Comparison of ENCODE assay signal across 20 cellular contexts in the genomic region with DNA sequence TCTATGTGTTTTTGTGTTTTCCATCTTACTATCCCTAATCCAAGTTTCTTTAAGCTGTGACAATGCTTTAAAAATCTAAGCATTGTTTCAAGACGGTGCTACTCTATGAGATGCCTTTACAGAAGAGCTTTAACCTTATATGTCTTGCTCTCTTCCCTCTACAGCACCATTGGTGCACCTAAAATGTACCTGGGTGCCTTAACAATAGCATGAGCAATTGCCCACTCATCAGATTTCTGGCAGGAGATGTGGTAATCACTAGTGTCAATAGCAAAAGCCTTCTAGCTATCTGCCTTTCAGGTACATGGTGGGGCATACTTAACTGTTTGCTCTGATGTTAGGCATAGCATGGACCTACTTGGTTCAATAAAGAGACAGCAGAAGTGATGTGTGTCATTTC.
"Had no signal": no experiment of that assay in that cellular context is flagged by ENCODE, and none has a peak within 500 bp of the region (broad histone marks: within the 10 kb centered on the region; RNA-seq: fewer than 3 reads in every experiment).

No MANE protein-coding gene starts in this region.

- H3K4me1 ChIP-seq: colonic mucosa, gastrocnemius medialis, pancreas, suprapubic skin, thyroid gland had no signal

- H3K27me3 ChIP-seq: colonic mucosa, gastrocnemius medialis, pancreas, suprapubic skin, thyroid gland had no signal

- H3K27ac Mint-ChIP-seq: immature natural killer cell, naive B cell, nephron, progenitor cell of endocrine pancreas, type B pancreatic cell had no signal

- H3K27ac ChIP-seq: colonic mucosa, gastrocnemius medialis, pancreas, suprapubic skin, thyroid gland had no signal

- H3K9me3 ChIP-seq: colonic mucosa, gastrocnemius medialis, pancreas, suprapubic skin, thyroid gland had no signal

- H3K36me3 ChIP-seq: colonic mucosa, gastrocnemius medialis, pancreas, suprapubic skin, thyroid gland had no signal

- H3K4me3 ChIP-seq: colonic mucosa, gastrocnemius medialis, lung, pancreas, suprapubic skin, thyroid gland had no signal

- FAIRE-seq: kidney, pancreas, small intestine had no signal

- H3K9me3 Mint-ChIP-seq: immature natural killer cell, nephron, type B pancreatic cell had no signal

- DNase-seq: colonic mucosa; dermis blood vessel endothelial cell; gastrocnemius medialis; immature natural killer cell; kidney; left colon; left ventricle myocardium superior; mesendoderm; naive B cell; pancreas; right cardiac atrium; small intestine; stimulated activated CD4-positive, alpha-beta T cell treated with anti-CD3 and anti-CD28 coated beads, Interleukin-12 subunit alpha, Interleukin-12 subunit beta, amount 100 ng/mL, for 4 hours; stimulated activated naive CD4-positive, alpha-beta T cell had no signal

- H3K4me3 Mint-ChIP-seq: immature natural killer cell, naive B cell, nephron, type B pancreatic cell had no signal

- H3K36me3 Mint-ChIP-seq: immature natural killer cell, naive B cell, type B pancreatic cell had no signal

- H3K4me1 Mint-ChIP-seq: immature natural killer cell, naive B cell, nephron had no signal

- H3K27me3 Mint-ChIP-seq: progenitor cell of endocrine pancreas had no signal

- ATAC-seq: gastrocnemius medialis, left colon, left ventricle myocardium superior, pancreas, right cardiac atrium had no signal
